In genomic region chr5:40271476-40271875, GRCh38 we compare ENCODE assay signal across 33 cellular contexts.
"Had no signal": no experiment of that assay in that cellular context is flagged by ENCODE, and none has a peak within 500 bp of the region (broad histone marks: within the 10 kb centered on the region; RNA-seq: fewer than 3 reads in every experiment).

No MANE protein-coding gene starts in this region.

- H3K4me1 ChIP-seq: body of pancreas, breast epithelium had no signal

- H3K4me3 Mint-ChIP-seq: activated B cell treated with CpG ODN at 0.5 μM for 24 hours; activated CD4-positive, alpha-beta memory T cell treated with anti-CD3 and anti-CD28 coated beads, Interleukin-2, amount 10 ng/mL, durations not matched to agents 7 days and 5 days; activated CD4-positive, alpha-beta T cell treated with anti-CD3 and anti-CD28 coated beads, Interleukin-2, amount 10 ng/mL, durations not matched to agents 24 days and 14 days; activated CD8-positive, alpha-beta memory T cell treated with anti-CD3 and anti-CD28 coated beads, Interleukin-2, amount 10 ng/mL, durations not matched to agents 7 days and 5 days; activated naive CD4-positive, alpha-beta T cell treated with anti-CD3 and anti-CD28 coated beads for 36 hours; activated naive CD8-positive, alpha-beta T cell treated with anti-CD3 and anti-CD28 coated beads for 36 hours; activated T-cell treated with anti-CD3 and anti-CD28 coated beads, Interleukin-2, amount 50 U/mL, for 4 hours; T-helper 1 cell treated with Interleukin-12 subunit alpha and Interleukin-12 subunit beta and Interleukin-4 antibody, amounts not matched to agents 30 μg/mL and 1 μg/mL, for 36 hours; T-helper 2 cell treated with Interferon-gamma antibody and Interleukin-4, amounts not matched to agents 5 μg/mL and 100 μg/mL, for 36 hours had no signal

- H3K27ac Mint-ChIP-seq: activated B cell treated with CpG ODN at 0.5 μM for 24 hours; activated CD4-positive, alpha-beta memory T cell treated with anti-CD3 and anti-CD28 coated beads, Interleukin-2, amount 10 ng/mL, durations not matched to agents 7 days and 5 days; activated CD4-positive, alpha-beta T cell treated with anti-CD3 and anti-CD28 coated beads, Interleukin-2, amount 10 ng/mL, durations not matched to agents 24 days and 14 days; activated CD8-positive, alpha-beta memory T cell treated with anti-CD3 and anti-CD28 coated beads, Interleukin-2, amount 10 ng/mL, durations not matched to agents 7 days and 5 days; activated naive CD8-positive, alpha-beta T cell treated with anti-CD3 and anti-CD28 coated beads for 36 hours; activated T-helper 2 cell treated with anti-CD3 and anti-CD28 coated beads, Interferon-gamma antibody, Interleukin-2, Interleukin-4, amounts not matched to agents 10 μg/mL and 5 μg/mL and 100 μg/mL, durations not matched to agents 14 hours and 24 hours and 36 hours; T-helper 1 cell treated with Interleukin-12 subunit alpha and Interleukin-12 subunit beta and Interleukin-4 antibody, amounts not matched to agents 30 μg/mL and 1 μg/mL, for 36 hours; T-helper 2 cell treated with Interferon-gamma antibody and Interleukin-4, amounts not matched to agents 5 μg/mL and 100 μg/mL, for 36 hours had no signal

- DNase-seq: activated B cell treated with CpG ODN at 0.5 μM for 24 hours; activated CD4-positive, alpha-beta memory T cell treated with anti-CD3 and anti-CD28 coated beads, Interleukin-2, amount 10 ng/mL, durations not matched to agents 7 days and 5 days; activated CD4-positive, alpha-beta T cell treated with anti-CD3 and anti-CD28 coated beads for 4 hours; activated CD4-positive, alpha-beta T cell treated with anti-CD3 and anti-CD28 coated beads, Interleukin-2, amount 10 ng/mL, durations not matched to agents 24 days and 14 days; activated CD4-positive, alpha-beta T cell treated with anti-CD3 and anti-CD28 coated beads, Interleukin-2, amount 50 U/mL, for 48 hours; activated CD4-positive, CD25-positive, alpha-beta regulatory T cell treated with anti-CD3 and anti-CD28 coated beads, Interleukin-2, amount 50 U/mL, for 72 hours; activated CD8-positive, alpha-beta memory T cell treated with anti-CD3 and anti-CD28 coated beads, Interleukin-2, amount 10 ng/mL, durations not matched to agents 7 days and 5 days; activated CD8-positive, alpha-beta memory T cell treated with anti-CD3 and anti-CD28 coated beads, Interleukin-2, amount 50 U/mL, for 48 hours; activated effector memory CD4-positive, alpha-beta T cell treated with Interleukin-2 at 50 U/mL for 16 hours; activated gamma-delta T cell; activated naive CD4-positive, alpha-beta T cell; activated naive CD4-positive, alpha-beta T cell treated with anti-CD3 and anti-CD28 coated beads for 36 hours; activated naive CD4-positive, alpha-beta T cell treated with anti-CD3 and anti-CD28 coated beads, Interleukin-2, amount 50 U/mL, for 16 hours; activated naive CD8-positive, alpha-beta T cell treated with anti-CD3 and anti-CD28 coated beads for 36 hours; activated T-cell treated with anti-CD3 and anti-CD28 coated beads, Interleukin-2, amount 50 U/mL, for 1 hour; activated T-cell treated with anti-CD3 and anti-CD28 coated beads, Interleukin-2, amount 50 U/mL, for 4 hours; adrenal gland; amniotic stem cell; aorta; body of pancreas; brain microvascular endothelial cell; central memory CD4-positive, alpha-beta T cell; SW 1271; T-helper 1 cell; T-helper 2 cell; T-helper 9 cell had no signal

- H3K27me3 ChIP-seq: adrenal gland, body of pancreas, brain microvascular endothelial cell, breast epithelium had no signal

- H3K9me3 ChIP-seq: adrenal gland, body of pancreas, breast epithelium had no signal

- H3K36me3 ChIP-seq: adrenal gland, brain microvascular endothelial cell, breast epithelium had no signal

- H3K4me3 ChIP-seq: adrenal gland, body of pancreas, breast epithelium had no signal

- ATAC-seq: activated CD8-positive, alpha-beta memory T cell treated with anti-CD3 and anti-CD28 coated beads, Interleukin-2, amount 10 ng/mL, durations not matched to agents 7 days and 5 days; activated T-cell treated with anti-CD3 and anti-CD28 coated beads, Interleukin-2, amount 50 U/mL, for 4 hours; body of pancreas had no signal

- H3K9me3 Mint-ChIP-seq: activated B cell treated with CpG ODN at 0.5 μM for 24 hours; activated naive CD4-positive, alpha-beta T cell treated with anti-CD3 and anti-CD28 coated beads for 36 hours; activated naive CD8-positive, alpha-beta T cell treated with anti-CD3 and anti-CD28 coated beads for 36 hours; activated T-cell treated with anti-CD3 and anti-CD28 coated beads, Interleukin-2, amount 50 U/mL, for 4 hours; T-helper 1 cell treated with Interleukin-12 subunit alpha and Interleukin-12 subunit beta and Interleukin-4 antibody, amounts not matched to agents 30 μg/mL and 1 μg/mL, for 36 hours had no signal

- H3K27ac ChIP-seq: adrenal gland, body of pancreas, brain microvascular endothelial cell, breast epithelium, VCaP had no signal

- H3K27me3 Mint-ChIP-seq: activated B cell treated with CpG ODN at 0.5 μM for 24 hours; activated CD4-positive, alpha-beta memory T cell treated with anti-CD3 and anti-CD28 coated beads, Interleukin-2, amount 10 ng/mL, durations not matched to agents 7 days and 5 days; activated CD4-positive, alpha-beta T cell treated with anti-CD3 and anti-CD28 coated beads, Interleukin-2, amount 10 ng/mL, durations not matched to agents 24 days and 14 days; activated CD8-positive, alpha-beta memory T cell treated with anti-CD3 and anti-CD28 coated beads, Interleukin-2, amount 10 ng/mL, durations not matched to agents 7 days and 5 days; activated naive CD8-positive, alpha-beta T cell treated with anti-CD3 and anti-CD28 coated beads for 36 hours had no signal

- FAIRE-seq: astrocyte, TTC549 had no signal
